ENCODE assay signal across 20 cellular contexts in the genomic region with DNA sequence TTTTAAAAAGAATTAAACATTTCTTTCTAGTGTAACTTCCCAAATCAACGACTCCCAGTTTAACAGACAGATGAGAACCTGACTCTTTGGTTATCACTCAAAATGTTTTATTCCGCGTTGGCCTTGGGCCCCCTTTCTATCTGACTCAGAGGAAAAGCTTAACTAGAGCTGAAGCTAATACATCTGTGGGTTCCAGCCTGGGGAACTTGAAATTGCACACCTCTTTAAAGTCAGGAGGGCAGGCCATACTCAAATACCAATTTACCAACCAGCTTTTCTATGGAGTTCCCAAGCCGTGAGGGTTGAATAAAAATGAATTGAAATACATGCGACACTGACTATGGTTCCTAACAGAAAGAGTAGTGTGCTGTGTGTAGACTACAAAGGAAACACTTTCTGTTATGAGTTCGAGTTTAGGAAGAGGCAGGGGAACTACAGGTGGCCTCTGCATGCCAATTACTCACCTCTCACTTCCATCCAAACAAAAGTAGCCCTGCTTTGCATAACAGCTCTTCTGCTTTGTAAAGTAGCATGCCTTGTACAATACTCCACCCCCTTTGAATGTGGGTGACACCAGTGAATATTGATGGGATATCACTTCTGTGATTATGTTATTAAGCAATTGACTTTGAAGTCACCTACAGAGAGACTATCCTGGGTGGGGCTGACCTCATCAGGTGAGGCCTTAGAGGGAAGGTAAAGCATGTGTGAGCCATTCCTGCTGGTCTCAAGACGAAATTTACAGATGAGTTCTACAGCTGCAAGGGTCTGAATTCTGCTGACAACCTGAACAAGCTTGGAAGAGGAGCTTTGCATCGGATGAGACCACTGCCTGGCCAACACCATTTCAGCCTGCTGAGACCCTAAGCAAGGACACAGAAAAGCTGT.
DNase-seq lines count a peak whose midpoint lies in the region; ATAC-seq and TF ChIP-seq lines count a peak whose summit lies in the region.
"Had no signal": no experiment of that assay in that cellular context is flagged by ENCODE, and none has a peak within 500 bp of the region (broad histone marks: within the 10 kb centered on the region; RNA-seq: fewer than 3 reads in every experiment).

No MANE protein-coding gene starts in this region.

- H3K4me1 Mint-ChIP-seq in endothelial cell (ENCODE audit: unreplicated experiment): peaks cover 6% of the 10 kb centered on the region
- H3K4me1 Mint-ChIP-seq: central memory CD8-positive, alpha-beta T cell had no signal

- H3K36me3 Mint-ChIP-seq in endothelial cell (ENCODE audit: low read depth, unreplicated experiment): peaks cover 20% of the 10 kb centered on the region

- H3K27ac ChIP-seq in heart right ventricle (no peak overlapping the region), psoas muscle (no peak overlapping the region)
- H3K27ac ChIP-seq: left ventricle myocardium inferior, SJCRH30, stomach had no signal

- H3K4me1 ChIP-seq in heart right ventricle (peaks cover 0 to 9% (median 0%) of the 10 kb centered on the region in 9 donors), psoas muscle (no peaks in the 10 kb centered on the region)
- H3K4me1 ChIP-seq: SJCRH30, stomach had no signal

- H3K27me3 Mint-ChIP-seq in endothelial cell (ENCODE audit: unreplicated experiment): peaks cover 3% of the 10 kb centered on the region
- H3K27me3 Mint-ChIP-seq: activated CD8-positive, alpha-beta memory T cell treated with anti-CD3 and anti-CD28 coated beads, Interleukin-2, amount 10 ng/mL, durations not matched to agents 7 days and 5 days; activated naive CD8-positive, alpha-beta T cell; central memory CD8-positive, alpha-beta T cell; natural killer cell treated with Interleukin-12 subunit alpha and Interleukin-12 subunit beta and Interleukin-15 and Interleukin-18, amount 100 ng/mL, for 72 hours had no signal

- H3K9me3 ChIP-seq in heart right ventricle (no peaks in the 10 kb centered on the region), psoas muscle (no peaks in the 10 kb centered on the region)
- H3K9me3 ChIP-seq: left ventricle myocardium inferior, SJCRH30, stomach had no signal

- H3K27ac Mint-ChIP-seq in endothelial cell (ENCODE audit: unreplicated experiment): no peak overlapping the region
- H3K27ac Mint-ChIP-seq: activated CD8-positive, alpha-beta memory T cell treated with anti-CD3 and anti-CD28 coated beads, Interleukin-2, amount 10 ng/mL, durations not matched to agents 7 days and 5 days; activated naive CD8-positive, alpha-beta T cell; natural killer cell treated with Interleukin-12 subunit alpha and Interleukin-12 subunit beta and Interleukin-15 and Interleukin-18, amount 100 ng/mL, for 72 hours had no signal

- H3K36me3 ChIP-seq in heart right ventricle: peaks cover 0 to 99% (median 34%) of the 10 kb centered on the region in 9 donors
- peaks cover 17 to 90% of the 10 kb centered on the region in 2 donors for H3K36me3 ChIP-seq in psoas muscle (ENCODE audit: insufficient read depth in 1 of 2, low read depth in 1 of 2)
- H3K36me3 ChIP-seq: SJCRH30 had no signal

- H3K9me3 Mint-ChIP-seq in endothelial cell (ENCODE audit: unreplicated experiment): no peaks in the 10 kb centered on the region
- H3K9me3 Mint-ChIP-seq: central memory CD8-positive, alpha-beta T cell; natural killer cell treated with Interleukin-12 subunit alpha and Interleukin-12 subunit beta and Interleukin-15 and Interleukin-18, amount 100 ng/mL, for 72 hours had no signal

- TF ChIP-seq CTCF in heart right ventricle (IDR thresholded peaks at IDR 0.05) (no peak), psoas muscle (IDR thresholded peaks at IDR 0.05) (no peak), endothelial cell (IDR thresholded peaks at IDR 0.05; ENCODE audit: unreplicated experiment) (no peak)

- H3K4me3 ChIP-seq in heart right ventricle (no peak overlapping the region), psoas muscle (no peak overlapping the region)
- H3K4me3 ChIP-seq: left ventricle myocardium inferior, SJCRH30, stomach had no signal

- no peak for DNase-seq in GDM1 (lab: John Stamatoyannopoulos, UW)
- no peak for DNase-seq in heart right ventricle
- DNase-seq in psoas muscle: no peak
- no peak for DNase-seq in endothelial cell (ENCODE audit: low spot score)
- DNase-seq: activated CD8-positive, alpha-beta memory T cell treated with anti-CD3 and anti-CD28 coated beads, Interleukin-2, amount 10 ng/mL, durations not matched to agents 7 days and 5 days; erythroblast; hippocampal formation; KBM-7; left ventricle myocardium inferior; NCI-H1694; SJCRH30; stomach had no signal

- H3K27me3 ChIP-seq in heart right ventricle: no peaks in the 10 kb centered on the region
- no peaks in the 10 kb centered on the region for H3K27me3 ChIP-seq in psoas muscle (ENCODE audit: insufficient read depth in 3 of 3, low read length in 2 of 3)
- H3K27me3 ChIP-seq: SJCRH30, stomach had no signal

- intact Hi-C loops in heart right ventricle (cut with DNase I) (loop anchor here in 1 of 10 donors (10.0 kb wide), 1 partner anchor 222 kb away; a partner anchor contains a TSS), psoas muscle (cut with DNase I) (no loop called here)

- ATAC-seq in GM18502 (IDR thresholded peaks at IDR 0.05; ENCODE audit: poor library complexity, unreplicated experiment) (peak; percentile 95), GM19455 (IDR thresholded peaks at IDR 0.05; ENCODE audit: unreplicated experiment) (peak; percentile 97), HG02870 (IDR thresholded peaks at IDR 0.05; ENCODE audit: unreplicated experiment) (peak; percentile 95), HG03565 (IDR thresholded peaks at IDR 0.05; ENCODE audit: unreplicated experiment) (peak; percentile 98), heart right ventricle (no peak), psoas muscle (no peak)
- ATAC-seq: activated CD8-positive, alpha-beta memory T cell treated with anti-CD3 and anti-CD28 coated beads, Interleukin-2, amount 10 ng/mL, durations not matched to agents 7 days and 5 days; natural killer cell treated with Interleukin-12 subunit alpha and Interleukin-12 subunit beta and Interleukin-15 and Interleukin-18, amount 100 ng/mL, for 72 hours; sciatic nerve had no signal

- no peak overlapping the region for H3K4me3 Mint-ChIP-seq in endothelial cell (ENCODE audit: unreplicated experiment)
- H3K4me3 Mint-ChIP-seq: activated CD8-positive, alpha-beta memory T cell treated with anti-CD3 and anti-CD28 coated beads, Interleukin-2, amount 10 ng/mL, durations not matched to agents 7 days and 5 days; activated naive CD8-positive, alpha-beta T cell; central memory CD8-positive, alpha-beta T cell; natural killer cell treated with Interleukin-12 subunit alpha and Interleukin-12 subunit beta and Interleukin-15 and Interleukin-18, amount 100 ng/mL, for 72 hours had no signal

- 85 to 88% methylated on average over 8 of the region's 8 CpGs for WGBS in heart right ventricle, 2 donors
- WGBS in psoas muscle, 3 donors: 79 to 89% (median 86%) methylated on average over 8 of the region's 8 CpGs

Comparison
In these comparisons a context has a peak if more than half of its experiments do, and no peak if none do; other contexts are left out.
1. ATAC-seq: peak in GM18502 (single experiment), GM19455 (single experiment), HG02870 (single experiment) and HG03565 (single experiment); none in heart right ventricle (0 of 8) and psoas muscle (0 of 4).